Comparison of ENCODE assay signal across 1 cellular context in the genomic region with DNA sequence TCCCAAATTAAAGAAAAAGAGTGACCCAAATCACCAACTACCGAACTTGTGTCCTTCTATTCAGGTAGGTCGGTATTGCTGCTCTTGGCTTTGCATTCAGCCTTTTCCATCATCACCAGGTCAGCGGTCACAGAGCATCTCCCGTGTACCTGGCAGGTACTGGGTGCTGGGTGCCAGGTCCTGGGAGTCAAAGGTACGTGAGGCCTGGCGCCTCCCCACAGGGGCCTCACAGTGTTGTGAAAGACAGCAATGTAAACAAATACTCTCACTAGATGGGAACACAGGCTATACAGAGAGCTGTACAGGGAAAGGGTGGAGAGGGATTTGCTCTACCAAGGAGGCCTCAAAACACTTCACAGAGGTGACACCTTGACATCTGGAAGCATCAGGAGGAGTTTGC.
TF ChIP-seq lines count a peak whose summit lies in the region.

No MANE protein-coding gene starts in this region.

TF ChIP-seq in liver, 16 proteins besides CTCF, POLR2A, EP300 and RAD21:
- peak; percentile 15 for TF ChIP-seq YY1 (IDR thresholded peaks at IDR 0.05)
- peak; percentile 17 for TF ChIP-seq FOXA1 (IDR thresholded peaks at IDR 0.05)
- no peak for TF ChIP-seq TAF1 (conservative IDR thresholded peaks at IDR 0.05)
- no peak for TF ChIP-seq JUND (IDR thresholded peaks at IDR 0.05)
- TF ChIP-seq NR2F2 (IDR thresholded peaks at IDR 0.05) = no peak
- peak; percentile 79 to 83 for TF ChIP-seq HNF4A (conservative IDR thresholded peaks at IDR 0.05)
- TF ChIP-seq GABPA (IDR thresholded peaks at IDR 0.05 in 1 of 2, conservative IDR thresholded peaks at IDR 0.05 in 1 of 2) = no peak
- TF ChIP-seq SP1 (IDR thresholded peaks at IDR 0.05) = peak; percentile 44
- TF ChIP-seq, protein P1, sequence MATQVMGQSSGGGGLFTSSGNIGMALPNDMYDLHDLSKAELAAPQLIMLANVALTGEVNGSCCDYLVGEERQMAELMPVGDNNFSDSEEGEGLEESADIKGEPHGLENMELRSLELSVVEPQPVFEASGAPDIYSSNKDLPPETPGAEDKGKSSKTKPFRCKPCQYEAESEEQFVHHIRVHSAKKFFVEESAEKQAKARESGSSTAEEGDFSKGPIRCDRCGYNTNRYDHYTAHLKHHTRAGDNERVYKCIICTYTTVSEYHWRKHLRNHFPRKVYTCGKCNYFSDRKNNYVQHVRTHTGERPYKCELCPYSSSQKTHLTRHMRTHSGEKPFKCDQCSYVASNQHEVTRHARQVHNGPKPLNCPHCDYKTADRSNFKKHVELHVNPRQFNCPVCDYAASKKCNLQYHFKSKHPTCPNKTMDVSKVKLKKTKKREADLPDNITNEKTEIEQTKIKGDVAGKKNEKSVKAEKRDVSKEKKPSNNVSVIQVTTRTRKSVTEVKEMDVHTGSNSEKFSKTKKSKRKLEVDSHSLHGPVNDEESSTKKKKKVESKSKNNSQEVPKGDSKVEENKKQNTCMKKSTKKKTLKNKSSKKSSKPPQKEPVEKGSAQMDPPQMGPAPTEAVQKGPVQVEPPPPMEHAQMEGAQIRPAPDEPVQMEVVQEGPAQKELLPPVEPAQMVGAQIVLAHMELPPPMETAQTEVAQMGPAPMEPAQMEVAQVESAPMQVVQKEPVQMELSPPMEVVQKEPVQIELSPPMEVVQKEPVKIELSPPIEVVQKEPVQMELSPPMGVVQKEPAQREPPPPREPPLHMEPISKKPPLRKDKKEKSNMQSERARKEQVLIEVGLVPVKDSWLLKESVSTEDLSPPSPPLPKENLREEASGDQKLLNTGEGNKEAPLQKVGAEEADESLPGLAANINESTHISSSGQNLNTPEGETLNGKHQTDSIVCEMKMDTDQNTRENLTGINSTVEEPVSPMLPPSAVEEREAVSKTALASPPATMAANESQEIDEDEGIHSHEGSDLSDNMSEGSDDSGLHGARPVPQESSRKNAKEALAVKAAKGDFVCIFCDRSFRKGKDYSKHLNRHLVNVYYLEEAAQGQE (IDR thresholded peaks at IDR 0.05) = peak; percentile 41
- TF ChIP-seq FOXA2 (IDR thresholded peaks at IDR 0.05) = peak; percentile 78
- peak; percentile 39 for TF ChIP-seq ZBTB33 (IDR thresholded peaks at IDR 0.05)
- TF ChIP-seq RXRA (IDR thresholded peaks at IDR 0.05) = peak; percentile 65 to 79
